20 cellular contexts compared by ENCODE assay signal in the genomic region with DNA sequence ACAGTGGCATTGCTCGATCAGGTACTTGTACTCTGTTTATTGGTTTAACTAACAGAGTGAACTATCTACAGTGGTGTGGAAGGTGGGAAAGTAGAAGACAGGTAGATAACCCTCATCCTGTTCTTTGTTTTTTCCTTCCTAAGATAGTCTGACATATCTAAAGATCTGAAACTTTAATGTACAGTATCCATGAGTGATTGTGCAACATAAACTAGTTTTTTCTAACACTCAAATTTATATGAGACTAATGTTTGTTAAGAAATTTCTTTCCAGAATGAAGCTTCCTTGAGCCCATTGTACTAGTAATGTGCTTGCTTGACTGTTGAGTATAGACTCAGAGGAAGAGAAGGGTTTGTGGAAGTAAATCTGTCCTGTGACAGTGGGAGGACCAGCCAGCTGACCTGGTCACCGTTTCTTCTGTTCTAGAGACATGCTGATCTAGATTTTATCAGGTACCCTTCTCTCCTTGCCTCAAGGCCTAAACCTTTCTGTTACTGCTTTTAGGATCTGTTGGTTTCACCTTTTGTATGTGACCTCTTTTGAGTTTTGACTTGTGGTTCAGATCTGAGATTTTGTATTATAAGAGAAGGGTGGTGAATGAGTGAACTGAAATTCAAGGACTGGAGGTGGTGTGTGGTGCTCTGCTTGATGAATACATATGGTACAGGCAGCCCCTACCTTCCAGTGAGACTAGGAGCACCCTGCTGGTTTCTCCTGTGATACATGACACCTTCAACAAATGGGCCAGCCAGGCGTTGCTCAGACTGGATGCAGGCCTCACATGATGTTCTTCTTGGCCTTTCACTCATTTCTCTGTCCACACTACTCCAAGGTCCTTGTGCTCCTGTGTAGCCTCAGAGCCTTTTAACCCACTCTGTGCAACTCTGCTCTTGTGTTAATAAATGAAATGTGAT.
DNase-seq lines count a peak whose midpoint lies in the region; ATAC-seq, FAIRE-seq and TF ChIP-seq lines count a peak whose summit lies in the region.
"Had no signal": no experiment of that assay in that cellular context is flagged by ENCODE, and none has a peak within 500 bp of the region (broad histone marks: within the 10 kb centered on the region; RNA-seq: fewer than 3 reads in every experiment).

No MANE protein-coding gene starts in this region.

- H3K9me1 ChIP-seq in keratinocyte (ENCODE audit: control insufficient read depth, extremely low read depth, insufficient read depth, low read length): no peaks in the 10 kb centered on the region

- no peak overlapping the region for H3K9ac ChIP-seq in keratinocyte (ENCODE audit: control insufficient read depth, extremely low read depth, insufficient read depth, low read length)

- H3K4me2 ChIP-seq in keratinocyte (ENCODE audit: control insufficient read depth, extremely low read depth, insufficient read depth, low read depth, low read length): peak overlapping the region; percentile 13

- ATAC-seq in Right ventricle myocardium superior (ENCODE audit: poor library complexity) (peak; percentile 11), T-helper 17 cell (no peak), HG03469 (IDR thresholded peaks at IDR 0.05; ENCODE audit: unreplicated experiment) (no peak)
- ATAC-seq: left cardiac atrium, SK-N-SH treated with all-trans-retinoic acid at 6 μM for 48 hours had no signal

- WGBS in sigmoid colon, 2 donors: 90 to 93% methylated on average over 3 of the region's 3 CpGs

- H4K20me1 ChIP-seq in keratinocyte (ENCODE audit: control insufficient read depth, extremely low read depth, insufficient read depth, low read length): no peaks in the 10 kb centered on the region

- no peak overlapping the region for H2AFZ ChIP-seq in keratinocyte (ENCODE audit: control insufficient read depth, low read length)

- no peaks in the 10 kb centered on the region for H3K9me3 ChIP-seq in T-helper 17 cell (ENCODE audit: control insufficient read depth, low read length, poor library complexity, severe bottlenecking)
- no peaks in the 10 kb centered on the region for H3K9me3 ChIP-seq in keratinocyte (ENCODE audit: control insufficient read depth, low read depth, low read length)
- no peaks in the 10 kb centered on the region for H3K9me3 ChIP-seq in sigmoid colon
- H3K9me3 ChIP-seq: ascending aorta, transverse colon had no signal

- intact Hi-C loops in Right ventricle myocardium superior (cut with DNase I) (no loop called here), cardiac septum (cut with DNase I) (no loop called here), sigmoid colon (cut with DNase I) (no loop called here)

- H3K27ac Mint-ChIP-seq in T-helper 17 cell: peak overlapping the region; percentile 43
- H3K27ac Mint-ChIP-seq: activated naive CD4-positive, alpha-beta T cell treated with anti-CD3 and anti-CD28 coated beads for 36 hours; CD4-positive, alpha-beta T cell; IgD-negative memory B cell had no signal

- H3K4me1 ChIP-seq in keratinocyte (ENCODE audit: control insufficient read depth, extremely low read depth, insufficient read depth, low read length) (peaks cover 21% of the 10 kb centered on the region), sigmoid colon (no peaks in the 10 kb centered on the region)
- H3K4me1 ChIP-seq: ascending aorta had no signal

- peaks cover 4% of the 10 kb centered on the region in 2 experiments for H3K36me3 ChIP-seq in keratinocyte (ENCODE audit: control insufficient read depth in 2 of 2, extremely low read depth in 1 of 2, insufficient read depth in 2 of 2, low read length in 2 of 2)
- H3K36me3 ChIP-seq in sigmoid colon: peaks cover 0 to 48% (median 8%) of the 10 kb centered on the region in 4 donors

- no peak for DNase-seq in Right ventricle myocardium superior
- no peak for DNase-seq in cardiac septum (ENCODE audit: low spot score)
- no peak for DNase-seq in T-helper 17 cell
- no peak for DNase-seq in keratinocyte (ENCODE audit: low read depth, low spot score)
- no peak for DNase-seq in sigmoid colon
- no peak for DNase-seq in NCI-H526 (lab: John Stamatoyannopoulos, UW)
- no peak for DNase-seq in DMS53 treated with DMSO at 0.1 percent for 48 hours (lab: John Stamatoyannopoulos, UW; ENCODE audit: unreplicated experiment)
- DNase-seq: activated CD8-positive, alpha-beta memory T cell treated with anti-CD3 and anti-CD28 coated beads, Interleukin-2, amount 50 U/mL, for 4 hours; activated naive CD4-positive, alpha-beta T cell treated with anti-CD3 and anti-CD28 coated beads for 36 hours; CD4-positive, alpha-beta T cell; DND-41; left cardiac atrium; stimulated activated naive CD4-positive, alpha-beta T cell; transverse colon had no signal

- H3K79me2 ChIP-seq in keratinocyte (ENCODE audit: control insufficient read depth, insufficient read depth, low read length): no peaks in the 10 kb centered on the region

- H3K4me1 Mint-ChIP-seq in T-helper 17 cell: peaks cover 6% of the 10 kb centered on the region
- H3K4me1 Mint-ChIP-seq: IgD-negative memory B cell had no signal

- H3K27ac ChIP-seq in keratinocyte (ENCODE audit: control insufficient read depth, insufficient read depth, low read length): peak overlapping the region; percentile 86
- H3K27ac ChIP-seq in sigmoid colon: no peak overlapping the region
- H3K27ac ChIP-seq: ascending aorta, transverse colon had no signal

- H3K27me3 Mint-ChIP-seq in T-helper 17 cell: no peaks in the 10 kb centered on the region
- H3K27me3 Mint-ChIP-seq: CD4-positive, alpha-beta T cell had no signal

- no peak overlapping the region for H3K4me3 Mint-ChIP-seq in T-helper 17 cell
- H3K4me3 Mint-ChIP-seq: activated naive CD4-positive, alpha-beta T cell treated with anti-CD3 and anti-CD28 coated beads for 36 hours; CD4-positive, alpha-beta T cell; IgD-negative memory B cell had no signal

- dilution Hi-C loops in keratinocyte (cut with MboI; ENCODE audit: extremely low pct_ligation_motif_present, low sequenced_read_pairs): no loop called here

- peak; percentile 56 for FAIRE-seq in keratinocyte (lab: Jason Lieb, UNC)
- FAIRE-seq: endometrium, RCC 7860 had no signal

- H3K36me3 Mint-ChIP-seq in T-helper 17 cell (ENCODE audit: low read depth): peaks cover 13% of the 10 kb centered on the region
- H3K36me3 Mint-ChIP-seq: IgD-negative memory B cell had no signal

- no peak for TF ChIP-seq POLR2A in sigmoid colon (IDR thresholded peaks at IDR 0.05)

- TF ChIP-seq EP300 in sigmoid colon (IDR thresholded peaks at IDR 0.05): no peak

- H3K4me3 ChIP-seq in keratinocyte (ENCODE audit: control insufficient read depth in 2 of 3, extremely low read depth in 1 of 3, insufficient read depth in 2 of 3, low read depth in 1 of 3, low read length in 3 of 3) (no peak overlapping the region), sigmoid colon (no peak overlapping the region)
- H3K4me3 ChIP-seq: ascending aorta, transverse colon had no signal

- H3K27me3 ChIP-seq in keratinocyte (ENCODE audit: control insufficient read depth, extremely low read depth, insufficient read depth, low read length) (no peaks in the 10 kb centered on the region), sigmoid colon (no peaks in the 10 kb centered on the region)
- H3K27me3 ChIP-seq: ascending aorta, transverse colon had no signal

- TF ChIP-seq CTCF in keratinocyte (optimal IDR thresholded peaks at IDR 0.05 in 1 of 3, IDR thresholded peaks at IDR 0.05 in 1 of 3, conservative IDR thresholded peaks at IDR 0.05 in 1 of 3; ENCODE audit: extremely low read depth in 1 of 3, insufficient read depth in 2 of 3, low read length in 3 of 3) (no peak), sigmoid colon (IDR thresholded peaks at IDR 0.05) (no peak)
